14 cellular contexts compared by ENCODE assay signal in genomic region chr15:52206446-52206845, GRCh38. TPM values are rescaled to one million over a fixed set of nuclear protein-coding genes. Genes with fewer than 3 reads are reported as not detected.
DNase-seq lines count a peak whose midpoint lies in the region; ATAC-seq and TF ChIP-seq lines count a peak whose summit lies in the region.
"Had no signal": no experiment of that assay in that cellular context is flagged by ENCODE, and none has a peak within 500 bp of the region (broad histone marks: within the 10 kb centered on the region; RNA-seq: fewer than 3 reads in every experiment).

No MANE protein-coding gene starts in this region.

- no peak overlapping the region for H2BK120ac ChIP-seq in H9 (ENCODE audit: low read depth, low read length, poor library complexity, severe bottlenecking)

- no peak overlapping the region for H2BK12ac ChIP-seq in H9 (ENCODE audit: insufficient read length, low read depth, low read length)

- H2BK5ac ChIP-seq in H9 (ENCODE audit: insufficient read length, low read length), result no peak overlapping the region

- no peak overlapping the region for H3K18ac ChIP-seq in H9 (ENCODE audit: insufficient read length, low read depth, low read length)

- no peak overlapping the region for H3T11ph ChIP-seq in H9 (ENCODE audit: low read length)

- H3K27me3 Mint-ChIP-seq in H9 (ENCODE audit: low read depth), result no peaks in the 10 kb centered on the region
- H3K27me3 Mint-ChIP-seq: CD4-positive, alpha-beta memory T cell had no signal

- no peaks in the 10 kb centered on the region for H3K79me2 ChIP-seq in H9 (ENCODE audit: insufficient read depth, low read length)

- no peak overlapping the region for H4K8ac ChIP-seq in H9 (replicated peaks; ENCODE audit: insufficient read length, low read depth, low read length)

- H3K23me2 ChIP-seq in H9 (ENCODE audit: insufficient read length, low read depth, low read length, poor library complexity, severe bottlenecking), result no peaks in the 10 kb centered on the region

- H3K9me3 Mint-ChIP-seq in H9, result no peaks in the 10 kb centered on the region
- H3K9me3 Mint-ChIP-seq: CD4-positive, alpha-beta memory T cell; GM23338 had no signal

- no peak overlapping the region for H3K4ac ChIP-seq in H9 (ENCODE audit: low read depth, low read length)

- H3K79me1 ChIP-seq in H9 (ENCODE audit: insufficient read depth, low read depth, low read length, poor library complexity, severe bottlenecking), result no peaks in the 10 kb centered on the region

- H3K4me3 Mint-ChIP-seq in H9, result no peak overlapping the region
- H3K4me3 Mint-ChIP-seq: CD4-positive, alpha-beta memory T cell; GM23338 had no signal

- H3K4me1 ChIP-seq in H9 (ENCODE audit: insufficient read depth, low read length), result no peaks in the 10 kb centered on the region
- no peaks in the 10 kb centered on the region for H3K4me1 ChIP-seq in psoas muscle

- H3K4me2 ChIP-seq in H9 (ENCODE audit: insufficient read depth, insufficient read length, low read length), result no peak overlapping the region
- H3K4me2 ChIP-seq: GM23338 had no signal

- no peak overlapping the region; a peak in 1 of 7 replicates for H3K27ac Mint-ChIP-seq in H9
- H3K27ac Mint-ChIP-seq: GM23338 had no signal

- no peak overlapping the region for H4K5ac ChIP-seq in H9 (ENCODE audit: insufficient read length, low read depth, low read length)

- intact Hi-C loops in psoas muscle (cut with DNase I), result no loop called here

- TF ChIP-seq POLR2A in GM18505 (IDR thresholded peaks at IDR 0.05; ENCODE audit: borderline replicate concordance, extremely low read depth, insufficient read depth, insufficient read length), result no peak

- no peak overlapping the region for H3K27ac ChIP-seq in H9 (ENCODE audit: insufficient read length, low read depth, low read length)
- no peak overlapping the region for H3K27ac ChIP-seq in psoas muscle

- H3K27me3 ChIP-seq in H9 (ENCODE audit: insufficient read depth, low read length) (no peaks in the 10 kb centered on the region), psoas muscle (ENCODE audit: insufficient read depth in 3 of 3, low read length in 2 of 3) (no peaks in the 10 kb centered on the region)
- H3K27me3 ChIP-seq: BE2C had no signal

- 0 out of 2 replicates have a peak overlapping the region, but pooled peaks have one; percentile 56 for H2BK15ac ChIP-seq in H9 (ENCODE audit: low read depth, low read length)

- TF ChIP-seq CTCF in H9 (conservative IDR thresholded peaks at IDR 0.05), result no peak
- TF ChIP-seq CTCF in psoas muscle (IDR thresholded peaks at IDR 0.05), result no peak

- no peak overlapping the region for H3K9ac ChIP-seq in H9 (ENCODE audit: extremely low read depth, insufficient read length, low read length)

- H3K9me3 ChIP-seq in H9 (ENCODE audit: control insufficient read depth, low read depth, low read length), result no peaks in the 10 kb centered on the region
- H3K9me3 ChIP-seq in psoas muscle, result no peaks in the 10 kb centered on the region
- H3K9me3 ChIP-seq: BE2C had no signal

- H4K20me1 ChIP-seq in H9 (ENCODE audit: control insufficient read depth, insufficient read depth, insufficient read length), result no peaks in the 10 kb centered on the region

- ATAC-seq in left lobe of liver, result peak; percentile 92
- peak in 3 of 4 donors; percentile 37 to 80 (median 77) for ATAC-seq in psoas muscle
- ATAC-seq in GM18505 (IDR thresholded peaks at IDR 0.05; ENCODE audit: unreplicated experiment), result no peak
- ATAC-seq: GM23338, Right ventricle myocardium inferior had no signal

- no peak overlapping the region for H3K23ac ChIP-seq in H9 (ENCODE audit: insufficient read length, low read depth, low read length)

- peaks cover 4 to 52% (median 30%) of the 10 kb centered on the region in 3 experiments for H3K36me3 Mint-ChIP-seq in H9 (ENCODE audit: insufficient read depth in 1 of 3, low read depth in 3 of 3)
- H3K36me3 Mint-ChIP-seq: CD4-positive, alpha-beta memory T cell had no signal

- no peak overlapping the region for H3K14ac ChIP-seq in H9 (ENCODE audit: insufficient read depth, low read length)

- H2AK5ac ChIP-seq in H9 (ENCODE audit: insufficient read length, low read length), result no peak overlapping the region

- H3K36me3 ChIP-seq in psoas muscle (ENCODE audit: insufficient read depth in 1 of 2, low read depth in 1 of 2), result no peaks in the 10 kb centered on the region
- H3K36me3 ChIP-seq: BE2C had no signal

- DNase-seq in H9 (no peak), NCI-H82 (lab: John Stamatoyannopoulos, UW) (peak; percentile 91), left lobe of liver (ENCODE audit: low spot score) (peak; percentile 69), psoas muscle (no peak), DMS79 treated with DMSO at 0.1 percent for 48 hours (lab: John Stamatoyannopoulos, UW) (no peak), inferior parietal cortex (ENCODE audit: extremely low spot score) (no peak)
- DNase-seq: BE2C; CD4-positive, alpha-beta memory T cell; NCI-H1092 treated with DMSO at 0.1 percent for 48 hours; NCI-H1694; NCI-H69 had no signal

- H3K4me1 Mint-ChIP-seq in H9, result peaks cover 11% of the 10 kb centered on the region in 2 experiments

- H2BK20ac ChIP-seq in H9 (ENCODE audit: low read depth, low read length, poor library complexity, severe bottlenecking), result no peak overlapping the region

- no peak overlapping the region for H3K56ac ChIP-seq in H9 (ENCODE audit: insufficient read length, low read depth, low read length)

- H2AFZ ChIP-seq in H9 (ENCODE audit: low read length), result no peak overlapping the region
- H2AFZ ChIP-seq: GM23338 had no signal

- no peak overlapping the region for H3K4me3 ChIP-seq in psoas muscle
- H3K4me3 ChIP-seq: GM23338 had no signal

- no peak overlapping the region for H4K91ac ChIP-seq in H9 (ENCODE audit: insufficient read length, low read depth, low read length)

- no CpG with 5 or more reads among the region's 2 CpGs for WGBS in H9 (ENCODE audit: extremely low coverage, insufficient read length, low lambda C conversion rate)
- 25 to 40% (median 34%) methylated on average over 2 of the region's 2 CpGs for WGBS in psoas muscle, 3 donors

RNA-seq across cellular contexts. Expression of gene GNB5, which starts 15.3 kb away (rescaled TPM):
- total RNA-seq in H9 (2021), result 29.8 and 30.2 TPM in 2 replicates
- total RNA-seq in left lobe of liver, result 12.7 TPM
- 1 to 10 TPM; 1.1 to 2.5 (median 1.4) TPM for total RNA-seq in psoas muscle
- polyA plus RNA-seq in psoas muscle, result 1 to 10 TPM in 2 of 3 donors, under 1 TPM in 1; 0.86 to 1.5 (median 1.3) TPM

Comparison
In these comparisons a context has a peak if more than half of its experiments do, and no peak if none do; other contexts are left out.
1. DNase-seq: peak in NCI-H82 (single experiment) and left lobe of liver (single experiment); none in H9 (single experiment), psoas muscle (0 of 2), DMS79 treated with DMSO at 0.1 percent for 48 hours (single experiment) and inferior parietal cortex (single experiment).